1 cellular context compared by ENCODE assay signal in the genomic region with DNA sequence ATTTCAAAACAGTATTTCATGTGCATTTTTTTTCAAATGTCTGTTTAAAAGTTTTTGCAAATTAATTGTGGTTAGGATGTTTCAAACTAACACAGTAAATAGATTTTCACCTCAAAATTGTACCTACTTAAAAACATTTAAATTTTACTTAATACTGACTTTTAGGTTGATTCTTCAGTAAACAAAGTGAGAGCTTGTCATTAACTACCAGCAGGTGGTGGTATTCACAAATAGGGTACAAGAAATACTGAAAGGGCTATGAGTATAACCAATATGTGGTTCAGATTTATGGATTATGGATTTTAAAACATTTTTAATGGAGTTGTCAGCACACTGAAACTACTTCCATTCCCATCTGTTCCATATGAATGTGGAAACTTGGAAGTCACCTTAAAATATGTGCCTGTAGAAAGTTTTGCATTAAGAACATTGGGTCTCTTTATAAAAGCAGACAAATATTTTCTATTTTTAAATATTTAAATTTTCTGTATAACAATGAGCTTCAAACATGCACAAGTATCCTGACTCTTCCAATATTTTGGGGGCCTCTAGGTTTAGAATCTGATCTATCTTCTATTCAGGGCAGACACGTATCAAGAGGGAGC.
TF ChIP-seq lines count a peak whose summit lies in the region.

No MANE protein-coding gene starts in this region.

TF ChIP-seq in GM23338, 12 proteins besides CTCF, POLR2A, EP300 and RAD21 (continued from another document):
- TF ChIP-seq, protein P1, sequence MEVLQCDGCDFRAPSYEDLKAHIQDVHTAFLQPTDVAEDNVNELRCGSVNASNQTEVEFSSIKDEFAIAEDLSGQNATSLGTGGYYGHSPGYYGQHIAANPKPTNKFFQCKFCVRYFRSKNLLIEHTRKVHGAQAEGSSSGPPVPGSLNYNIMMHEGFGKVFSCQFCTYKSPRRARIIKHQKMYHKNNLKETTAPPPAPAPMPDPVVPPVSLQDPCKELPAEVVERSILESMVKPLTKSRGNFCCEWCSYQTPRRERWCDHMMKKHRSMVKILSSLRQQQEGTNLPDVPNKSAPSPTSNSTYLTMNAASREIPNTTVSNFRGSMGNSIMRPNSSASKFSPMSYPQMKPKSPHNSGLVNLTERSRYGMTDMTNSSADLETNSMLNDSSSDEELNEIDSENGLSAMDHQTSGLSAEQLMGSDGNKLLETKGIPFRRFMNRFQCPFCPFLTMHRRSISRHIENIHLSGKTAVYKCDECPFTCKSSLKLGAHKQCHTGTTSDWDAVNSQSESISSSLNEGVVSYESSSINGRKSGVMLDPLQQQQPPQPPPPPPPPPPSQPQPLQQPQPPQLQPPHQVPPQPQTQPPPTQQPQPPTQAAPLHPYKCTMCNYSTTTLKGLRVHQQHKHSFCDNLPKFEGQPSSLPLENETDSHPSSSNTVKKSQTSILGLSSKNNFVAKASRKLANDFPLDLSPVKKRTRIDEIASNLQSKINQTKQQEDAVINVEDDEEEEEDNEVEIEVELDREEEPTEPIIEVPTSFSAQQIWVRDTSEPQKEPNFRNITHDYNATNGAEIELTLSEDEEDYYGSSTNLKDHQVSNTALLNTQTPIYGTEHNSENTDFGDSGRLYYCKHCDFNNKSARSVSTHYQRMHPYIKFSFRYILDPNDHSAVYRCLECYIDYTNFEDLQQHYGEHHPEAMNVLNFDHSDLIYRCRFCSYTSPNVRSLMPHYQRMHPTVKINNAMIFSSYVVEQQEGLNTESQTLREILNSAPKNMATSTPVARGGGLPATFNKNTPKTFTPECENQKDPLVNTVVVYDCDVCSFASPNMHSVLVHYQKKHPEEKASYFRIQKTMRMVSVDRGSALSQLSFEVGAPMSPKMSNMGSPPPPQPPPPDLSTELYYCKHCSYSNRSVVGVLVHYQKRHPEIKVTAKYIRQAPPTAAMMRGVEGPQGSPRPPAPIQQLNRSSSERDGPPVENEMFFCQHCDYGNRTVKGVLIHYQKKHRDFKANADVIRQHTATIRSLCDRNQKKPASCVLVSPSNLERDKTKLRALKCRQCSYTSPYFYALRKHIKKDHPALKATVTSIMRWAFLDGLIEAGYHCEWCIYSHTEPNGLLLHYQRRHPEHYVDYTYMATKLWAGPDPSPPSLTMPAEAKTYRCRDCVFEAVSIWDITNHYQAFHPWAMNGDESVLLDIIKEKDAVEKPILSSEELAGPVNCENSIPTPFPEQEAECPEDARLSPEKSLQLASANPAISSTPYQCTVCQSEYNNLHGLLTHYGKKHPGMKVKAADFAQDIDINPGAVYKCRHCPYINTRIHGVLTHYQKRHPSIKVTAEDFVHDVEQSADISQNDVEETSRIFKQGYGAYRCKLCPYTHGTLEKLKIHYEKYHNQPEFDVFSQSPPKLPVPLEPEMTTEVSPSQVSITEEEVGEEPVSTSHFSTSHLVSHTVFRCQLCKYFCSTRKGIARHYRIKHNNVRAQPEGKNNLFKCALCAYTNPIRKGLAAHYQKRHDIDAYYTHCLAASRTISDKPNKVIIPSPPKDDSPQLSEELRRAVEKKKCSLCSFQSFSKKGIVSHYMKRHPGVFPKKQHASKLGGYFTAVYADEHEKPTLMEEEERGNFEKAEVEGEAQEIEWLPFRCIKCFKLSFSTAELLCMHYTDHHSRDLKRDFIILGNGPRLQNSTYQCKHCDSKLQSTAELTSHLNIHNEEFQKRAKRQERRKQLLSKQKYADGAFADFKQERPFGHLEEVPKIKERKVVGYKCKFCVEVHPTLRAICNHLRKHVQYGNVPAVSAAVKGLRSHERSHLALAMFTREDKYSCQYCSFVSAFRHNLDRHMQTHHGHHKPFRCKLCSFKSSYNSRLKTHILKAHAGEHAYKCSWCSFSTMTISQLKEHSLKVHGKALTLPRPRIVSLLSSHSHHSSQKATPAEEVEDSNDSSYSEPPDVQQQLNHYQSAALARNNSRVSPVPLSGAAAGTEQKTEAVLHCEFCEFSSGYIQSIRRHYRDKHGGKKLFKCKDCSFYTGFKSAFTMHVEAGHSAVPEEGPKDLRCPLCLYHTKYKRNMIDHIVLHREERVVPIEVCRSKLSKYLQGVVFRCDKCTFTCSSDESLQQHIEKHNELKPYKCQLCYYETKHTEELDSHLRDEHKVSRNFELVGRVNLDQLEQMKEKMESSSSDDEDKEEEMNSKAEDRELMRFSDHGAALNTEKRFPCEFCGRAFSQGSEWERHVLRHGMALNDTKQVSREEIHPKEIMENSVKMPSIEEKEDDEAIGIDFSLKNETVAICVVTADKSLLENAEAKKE (CRISPR knock-in tag; IDR thresholded peaks at IDR 0.05) = no peak
- TF ChIP-seq, protein P2, sequence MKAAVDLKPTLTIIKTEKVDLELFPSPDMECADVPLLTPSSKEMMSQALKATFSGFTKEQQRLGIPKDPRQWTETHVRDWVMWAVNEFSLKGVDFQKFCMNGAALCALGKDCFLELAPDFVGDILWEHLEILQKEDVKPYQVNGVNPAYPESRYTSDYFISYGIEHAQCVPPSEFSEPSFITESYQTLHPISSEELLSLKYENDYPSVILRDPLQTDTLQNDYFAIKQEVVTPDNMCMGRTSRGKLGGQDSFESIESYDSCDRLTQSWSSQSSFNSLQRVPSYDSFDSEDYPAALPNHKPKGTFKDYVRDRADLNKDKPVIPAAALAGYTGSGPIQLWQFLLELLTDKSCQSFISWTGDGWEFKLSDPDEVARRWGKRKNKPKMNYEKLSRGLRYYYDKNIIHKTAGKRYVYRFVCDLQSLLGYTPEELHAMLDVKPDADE (IDR thresholded peaks at IDR 0.05) = no peak
- TF ChIP-seq CREB1 (CRISPR knock-in tag; IDR thresholded peaks at IDR 0.05; ENCODE audit: low read depth) = no peak
- no peak for TF ChIP-seq NANOG (IDR thresholded peaks at IDR 0.05; ENCODE audit: borderline replicate concordance)
- no peak for TF ChIP-seq ZNF331 (CRISPR knock-in tag; IDR thresholded peaks at IDR 0.05; ENCODE audit: low read depth)
- TF ChIP-seq STAT1 (IDR thresholded peaks at IDR 0.05; ENCODE audit: unreplicated experiment) = no peak
- TF ChIP-seq, protein P3, sequence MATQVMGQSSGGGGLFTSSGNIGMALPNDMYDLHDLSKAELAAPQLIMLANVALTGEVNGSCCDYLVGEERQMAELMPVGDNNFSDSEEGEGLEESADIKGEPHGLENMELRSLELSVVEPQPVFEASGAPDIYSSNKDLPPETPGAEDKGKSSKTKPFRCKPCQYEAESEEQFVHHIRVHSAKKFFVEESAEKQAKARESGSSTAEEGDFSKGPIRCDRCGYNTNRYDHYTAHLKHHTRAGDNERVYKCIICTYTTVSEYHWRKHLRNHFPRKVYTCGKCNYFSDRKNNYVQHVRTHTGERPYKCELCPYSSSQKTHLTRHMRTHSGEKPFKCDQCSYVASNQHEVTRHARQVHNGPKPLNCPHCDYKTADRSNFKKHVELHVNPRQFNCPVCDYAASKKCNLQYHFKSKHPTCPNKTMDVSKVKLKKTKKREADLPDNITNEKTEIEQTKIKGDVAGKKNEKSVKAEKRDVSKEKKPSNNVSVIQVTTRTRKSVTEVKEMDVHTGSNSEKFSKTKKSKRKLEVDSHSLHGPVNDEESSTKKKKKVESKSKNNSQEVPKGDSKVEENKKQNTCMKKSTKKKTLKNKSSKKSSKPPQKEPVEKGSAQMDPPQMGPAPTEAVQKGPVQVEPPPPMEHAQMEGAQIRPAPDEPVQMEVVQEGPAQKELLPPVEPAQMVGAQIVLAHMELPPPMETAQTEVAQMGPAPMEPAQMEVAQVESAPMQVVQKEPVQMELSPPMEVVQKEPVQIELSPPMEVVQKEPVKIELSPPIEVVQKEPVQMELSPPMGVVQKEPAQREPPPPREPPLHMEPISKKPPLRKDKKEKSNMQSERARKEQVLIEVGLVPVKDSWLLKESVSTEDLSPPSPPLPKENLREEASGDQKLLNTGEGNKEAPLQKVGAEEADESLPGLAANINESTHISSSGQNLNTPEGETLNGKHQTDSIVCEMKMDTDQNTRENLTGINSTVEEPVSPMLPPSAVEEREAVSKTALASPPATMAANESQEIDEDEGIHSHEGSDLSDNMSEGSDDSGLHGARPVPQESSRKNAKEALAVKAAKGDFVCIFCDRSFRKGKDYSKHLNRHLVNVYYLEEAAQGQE (IDR thresholded peaks at IDR 0.05; ENCODE audit: unreplicated experiment) = no peak
- no peak for TF ChIP-seq EZH2 (IDR thresholded peaks at IDR 0.05; ENCODE audit: low read depth, unreplicated experiment)
